In genomic region chr10:133196221-133196920, GRCh38 we compare ENCODE assay signal across 1 cellular context.
TF ChIP-seq lines count a peak whose summit lies in the region.

No MANE protein-coding gene starts in this region.

TF ChIP-seq in IMR-90, 13 proteins besides CTCF, POLR2A, EP300 and RAD21:
- no peak for TF ChIP-seq SMC3 (IDR thresholded peaks at IDR 0.05; ENCODE audit: low read depth, low read length)
- no peak for TF ChIP-seq MAZ (IDR thresholded peaks at IDR 0.05; ENCODE audit: borderline replicate concordance, low read depth, low read length)
- no peak for TF ChIP-seq CEBPB (IDR thresholded peaks at IDR 0.05; ENCODE audit: low read depth, low read length)
- no peak for TF ChIP-seq USF2 (IDR thresholded peaks at IDR 0.05; ENCODE audit: low read depth, low read length)
- TF ChIP-seq CHD1 (IDR thresholded peaks at IDR 0.05; ENCODE audit: low read depth, low read length), result no peak
- no peak for TF ChIP-seq MAFK (IDR thresholded peaks at IDR 0.05; ENCODE audit: low read depth, low read length)
- TF ChIP-seq MXI1 (IDR thresholded peaks at IDR 0.05; ENCODE audit: borderline replicate concordance, low read depth, low read length), result no peak
- no peak for TF ChIP-seq BHLHE40 (IDR thresholded peaks at IDR 0.05; ENCODE audit: low read depth, low read length)
- TF ChIP-seq RCOR1 (IDR thresholded peaks at IDR 0.05; ENCODE audit: insufficient replicate concordance, low read length), result no peak
- no peak for TF ChIP-seq ELK1 (IDR thresholded peaks at IDR 0.05; ENCODE audit: borderline replicate concordance, low read depth, low read length)
- TF ChIP-seq NFE2L2 (IDR thresholded peaks at IDR 0.05; ENCODE audit: low read depth, low read length), result no peak
- no peak for TF ChIP-seq RFX5 (IDR thresholded peaks at IDR 0.05; ENCODE audit: low read depth, low read length)
- TF ChIP-seq FOS (IDR thresholded peaks at IDR 0.05; ENCODE audit: low read depth, low read length), result no peak
